Comparison of ENCODE assay signal across 8 cellular contexts in the genomic region with DNA sequence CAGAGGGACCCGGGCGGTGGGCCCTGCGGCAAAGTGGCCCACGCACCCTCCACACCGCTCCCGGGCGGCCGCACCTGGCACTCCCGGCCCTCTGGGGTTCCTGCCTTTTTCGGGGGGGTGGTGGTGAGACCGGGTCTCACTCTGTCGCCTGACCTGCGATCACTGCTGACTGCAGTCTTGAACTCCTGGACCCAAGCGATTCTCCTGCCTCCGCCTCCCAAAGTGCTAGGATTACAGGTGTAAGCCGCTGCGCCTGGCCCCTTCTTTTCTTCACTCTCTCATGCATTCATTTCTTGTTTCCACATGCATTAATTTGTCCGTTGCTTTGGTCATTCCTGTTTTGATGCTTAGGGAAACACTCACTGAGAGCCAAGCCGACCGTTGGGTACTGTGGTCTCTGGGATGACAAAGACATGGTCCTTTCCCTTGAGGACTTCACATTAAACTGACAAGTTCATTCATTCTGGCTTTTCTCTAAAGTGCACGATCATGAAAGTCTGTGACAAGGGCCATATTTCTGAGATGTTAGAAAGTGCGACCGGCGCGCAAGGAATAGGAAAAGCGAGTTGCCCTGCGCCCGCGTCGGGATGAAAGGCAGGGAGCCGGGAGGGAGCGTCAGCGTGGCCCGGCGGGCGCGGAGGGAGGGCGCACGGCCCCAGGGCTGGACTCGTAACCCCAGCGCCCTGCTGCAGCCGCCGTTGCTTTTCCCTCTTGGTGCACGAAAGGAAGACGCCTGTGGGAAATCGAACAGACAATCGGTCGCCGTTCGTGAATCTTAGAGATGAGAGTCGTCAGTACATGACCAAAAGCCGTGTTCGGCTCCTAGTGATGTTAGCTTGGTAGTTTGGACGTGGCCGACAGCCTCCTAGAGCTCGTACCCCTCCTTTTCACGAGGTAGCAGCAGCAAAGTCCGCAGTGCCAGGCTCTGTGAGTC. TPM values are rescaled to one million over a fixed set of nuclear protein-coding genes. Genes with fewer than 3 reads are reported as not detected.
DNase-seq lines count a peak whose midpoint lies in the region; ATAC-seq and TF ChIP-seq lines count a peak whose summit lies in the region.

No MANE protein-coding gene starts in this region.

- H3K4me3 ChIP-seq in PC-3 (ENCODE audit: low read length): peak overlapping the region; percentile 77
- peak overlapping the region; percentile 72 for H3K4me3 ChIP-seq in coronary artery

- TF ChIP-seq CTCF in PC-3 (conservative IDR thresholded peaks at IDR 0.05; ENCODE audit: low read depth, low read length) (no peak), coronary artery (IDR thresholded peaks at IDR 0.05) (no peak), type B pancreatic cell (conservative IDR thresholded peaks at IDR 0.05) (no peak)

- peaks cover 5% of the 10 kb centered on the region for H3K36me3 Mint-ChIP-seq in memory B cell
- no peaks in the 10 kb centered on the region for H3K36me3 Mint-ChIP-seq in type B pancreatic cell

- H2AFZ ChIP-seq in PC-3 (ENCODE audit: low read length): peak overlapping the region; percentile 97

- H3K9me3 Mint-ChIP-seq in memory B cell (no peaks in the 10 kb centered on the region), type B pancreatic cell (no peaks in the 10 kb centered on the region)

- peak overlapping the region; percentile 87 for H3K4me3 Mint-ChIP-seq in memory B cell
- peak overlapping the region; percentile 89 for H3K4me3 Mint-ChIP-seq in type B pancreatic cell

- 0 out of 2 replicates have a peak, but pooled peaks cover 3% of the 10 kb centered on the region for H3K79me2 ChIP-seq in PC-3 (ENCODE audit: low read length)

- peak; percentile 61 for DNase-seq in activated CD8-positive, alpha-beta memory T cell treated with anti-CD3 and anti-CD28 coated beads for 24 hours
- DNase-seq in activated CD8-positive, alpha-beta memory T cell treated with anti-CD3 and anti-CD28 coated beads, Interleukin-2, amount 50 U/mL, for 4 hours: no peak
- DNase-seq in PC-3 (peak; percentile 14), coronary artery (ENCODE audit: low spot score) (no peak), memory B cell (ENCODE audit: low spot score in 2 of 2) (peak in 1 of 2 donors; percentile 24), type B pancreatic cell (ENCODE audit: extremely low spot score, unreplicated experiment) (no peak), NCI-H1048 (lab: John Stamatoyannopoulos, UW) (no peak)

- POLR2A ChIA-PET in PC-3 (lab: Charles Lee; ENCODE audit: unreplicated experiment): interaction anchor here (0.8 kb wide), 1 partner anchor 287 kb away, joined by 5 read pairs; no protein-coding TSS in a partner anchor

- BruUV-seq in PC-3 (replicated peaks; lab: Mats Ljungman, UMichigan): no TSS peak

- H3K27me3 Mint-ChIP-seq in memory B cell: no peaks in the 10 kb centered on the region
- H3K27me3 Mint-ChIP-seq in type B pancreatic cell: peaks cover 86% of the 10 kb centered on the region

- no peaks in the 10 kb centered on the region for H3K27me3 ChIP-seq in PC-3 (ENCODE audit: low read length)

- H3K36me3 ChIP-seq in PC-3 (ENCODE audit: low read depth, low read length): no peaks in the 10 kb centered on the region

- H3K9ac ChIP-seq in PC-3 (ENCODE audit: low read length): 0 out of 2 replicates have a peak overlapping the region, but pooled peaks have one; percentile 20

- intact Hi-C loops in PC-3 (cut with micrococcal nuclease): loop anchor here (2.0 kb wide), 1 partner anchor 53 kb away; no protein-coding TSS in a partner anchor

- no peaks in the 10 kb centered on the region for H3K9me3 ChIP-seq in PC-3 (ENCODE audit: low read length)

- peaks cover 17% of the 10 kb centered on the region for H3K4me1 ChIP-seq in PC-3 (ENCODE audit: insufficient read depth, low read length)

- CTCF ChIA-PET in PC-3 (lab: Charles Lee): interaction anchor here (1.3 kb wide), 1 partner anchor 53 kb away, joined by 4 read pairs; no protein-coding TSS in a partner anchor

- H3K9me2 ChIP-seq in PC-3 (replicated peaks; ENCODE audit: low read length): no peaks in the 10 kb centered on the region

- H3K27ac Mint-ChIP-seq in memory B cell (peak overlapping the region; percentile 68), type B pancreatic cell (peak overlapping the region; percentile 28)

- no peak overlapping the region for H3K27ac ChIP-seq in PC-3 (ENCODE audit: low read length)
- no peak overlapping the region for H3K27ac ChIP-seq in coronary artery

- peak overlapping the region; percentile 88 for H3K4me2 ChIP-seq in PC-3 (ENCODE audit: low read length)

- H4K20me1 ChIP-seq in PC-3 (ENCODE audit: low read length): no peaks in the 10 kb centered on the region

- H3F3A ChIP-seq in PC-3 (ENCODE audit: low read length, unreplicated experiment): no peaks in the 10 kb centered on the region

- H3K4me1 Mint-ChIP-seq in memory B cell (peaks cover 34% of the 10 kb centered on the region), type B pancreatic cell (ENCODE audit: unreplicated experiment) (peaks cover 5% of the 10 kb centered on the region)

- ATAC-seq in PC-3: peak; percentile 27
- no peak for ATAC-seq in memory B cell (ENCODE audit: low read depth)
- no peak for ATAC-seq in GM18520 (IDR thresholded peaks at IDR 0.05; ENCODE audit: unreplicated experiment)

RNA-seq across cellular contexts. Expression of a gene that starts 1.0 kb away (rescaled TPM):
- 11.7 and 24.6 TPM in 2 replicates for total RNA-seq in PC-3 (2014; rRNA removed)
- 0.19 and 0.31 TPM in 2 replicates for total RNA-seq in type B pancreatic cell (ENCODE audit: low replicate concordance)

RNA-seq across cellular contexts. Expression of a gene that starts 50.4 kb away (rescaled TPM):
- 1.2 and 2.4 TPM in 2 replicates for total RNA-seq in PC-3 (2014; rRNA removed)
- 3.4 and 7.2 TPM in 2 replicates for total RNA-seq in type B pancreatic cell (ENCODE audit: low replicate concordance)

Comparison
In these comparisons a context has a peak if more than half of its experiments do, and no peak if none do; other contexts are left out.
1. DNase-seq: peak in activated CD8-positive, alpha-beta memory T cell treated with anti-CD3 and anti-CD28 coated beads for 24 hours (single experiment) and PC-3 (single experiment); none in activated CD8-positive, alpha-beta memory T cell treated with anti-CD3 and anti-CD28 coated beads, Interleukin-2, amount 50 U/mL, for 4 hours (single experiment), coronary artery (single experiment), type B pancreatic cell (single experiment) and NCI-H1048 (single experiment).